Comparison of ENCODE assay signal across 20 cellular contexts in the genomic region with DNA sequence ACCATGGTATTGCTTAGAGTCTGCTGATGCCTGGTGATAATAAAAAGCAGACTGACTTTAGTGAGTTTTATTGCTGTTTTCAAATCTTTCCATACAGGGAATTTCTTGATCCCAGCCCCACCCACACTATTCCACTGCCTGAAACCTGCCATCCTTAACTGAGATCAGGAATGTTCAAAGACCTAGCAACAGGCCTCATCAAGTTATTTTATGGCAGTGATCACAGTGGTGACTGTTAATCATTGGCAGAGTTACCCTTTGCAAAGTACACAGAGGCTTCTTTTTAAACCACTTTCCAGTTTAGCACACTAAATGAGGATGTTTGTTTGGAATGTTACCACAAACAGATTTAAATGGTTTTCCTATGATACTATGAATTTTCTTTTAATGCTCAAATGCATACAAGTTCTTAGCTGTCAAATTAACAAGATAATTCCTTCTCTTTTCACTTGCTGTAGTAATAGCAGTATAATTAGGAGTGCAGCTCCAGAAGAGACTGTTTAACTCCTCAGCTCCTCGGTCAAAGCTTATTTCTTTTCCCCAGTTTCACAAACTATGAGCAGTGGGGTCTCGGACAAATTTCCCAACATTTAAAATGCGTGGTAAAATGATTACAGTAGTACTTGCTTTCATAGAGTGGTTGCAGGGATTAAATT.
DNase-seq lines count a peak whose midpoint lies in the region; ATAC-seq and TF ChIP-seq lines count a peak whose summit lies in the region.
"Had no signal": no experiment of that assay in that cellular context is flagged by ENCODE, and none has a peak within 500 bp of the region (broad histone marks: within the 10 kb centered on the region; RNA-seq: fewer than 3 reads in every experiment).

No MANE protein-coding gene starts in this region.

- TF ChIP-seq CTCF in psoas muscle (IDR thresholded peaks at IDR 0.05) = no peak
- TF ChIP-seq CTCF in WERI-Rb-1 (IDR thresholded peaks at IDR 0.05; ENCODE audit: low read depth, low read length) = no peak
- TF ChIP-seq CTCF in tibial artery (IDR thresholded peaks at IDR 0.05) = no peak

- H3K9me3 ChIP-seq in SK-N-MC (ENCODE audit: low read depth, low read length) = no peaks in the 10 kb centered on the region
- H3K9me3 ChIP-seq in psoas muscle = no peaks in the 10 kb centered on the region
- H3K9me3 ChIP-seq in WERI-Rb-1 (ENCODE audit: severe bottlenecking) = no peaks in the 10 kb centered on the region
- no peaks in the 10 kb centered on the region for H3K9me3 ChIP-seq in tibial artery
- H3K9me3 ChIP-seq: BLaER1, gastroesophageal sphincter, neutrophil, tibial nerve had no signal

- DNase-seq in DMS53 (lab: John Stamatoyannopoulos, UW) (peak; percentile 79), SK-N-MC (ENCODE audit: low read depth, low spot score) (no peak), kidney glomerular epithelial cell (lab: John Stamatoyannopoulos, UW) (peak; percentile 84), psoas muscle (no peak), T-helper 1 cell (no peak), WERI-Rb-1 (no peak), tibial artery (no peak)
- DNase-seq in activated CD4-positive, alpha-beta T cell treated with anti-CD3 and anti-CD28 coated beads, Interleukin-2, amount 50 U/mL, for 48 hours = no peak
- DNase-seq: activated CD4-positive, alpha-beta T cell treated with anti-CD3 and anti-CD28 coated beads for 36 hours; activated T-cell treated with anti-CD3 and anti-CD28 coated beads, Interleukin-2, amount 50 U/mL, for 4 hours; amniotic stem cell; GDM1; HCEC 1CT; NCI-H1048; stimulated activated CD4-positive, alpha-beta T cell treated with anti-CD3 and anti-CD28 coated beads, Interleukin-15, amount 100 ng/mL, for 24 hours; SW 1271 had no signal

- H3K36me3 ChIP-seq in SK-N-MC (ENCODE audit: insufficient read depth, low read length) (no peaks in the 10 kb centered on the region), psoas muscle (ENCODE audit: insufficient read depth in 1 of 2, low read depth in 1 of 2) (no peaks in the 10 kb centered on the region), WERI-Rb-1 (no peaks in the 10 kb centered on the region), tibial artery (no peaks in the 10 kb centered on the region)
- H3K36me3 ChIP-seq: BLaER1, gastroesophageal sphincter, neutrophil, tibial nerve had no signal

- H3K27ac ChIP-seq in SK-N-MC (0 out of 2 replicates have a peak overlapping the region, but pooled peaks have one; percentile 27), psoas muscle (peak overlapping the region; percentile 2), WERI-Rb-1 (no peak overlapping the region), tibial artery (no peak overlapping the region)
- H3K27ac ChIP-seq: BLaER1, gastroesophageal sphincter, neutrophil, tibial nerve had no signal

- peak overlapping the region; percentile 34 for H3K9ac ChIP-seq in SK-N-MC (ENCODE audit: insufficient read length)
- H3K9ac ChIP-seq: BLaER1 had no signal

- H3K4me3 ChIP-seq in SK-N-MC = no peak overlapping the region; the same call in 1 of the 2 replicates
- no peak overlapping the region for H3K4me3 ChIP-seq in psoas muscle
- no peak overlapping the region for H3K4me3 ChIP-seq in WERI-Rb-1 (ENCODE audit: low read depth, low read length)
- H3K4me3 ChIP-seq in tibial artery = no peak overlapping the region
- H3K4me3 ChIP-seq: BLaER1, gastroesophageal sphincter, tibial nerve had no signal

- whole genome bisulfite sequencing in psoas muscle, 3 donors = 39 to 60% (median 49%) methylated on average over 3 of the region's 3 CpGs

- no peaks in the 10 kb centered on the region for H3K27me3 ChIP-seq in psoas muscle (ENCODE audit: insufficient read depth in 3 of 3, low read length in 2 of 3)
- H3K27me3 ChIP-seq in WERI-Rb-1 (ENCODE audit: insufficient read depth, low read depth, severe bottlenecking) = no peaks in the 10 kb centered on the region
- H3K27me3 ChIP-seq in tibial artery = no peaks in the 10 kb centered on the region
- H3K27me3 ChIP-seq: BLaER1, gastroesophageal sphincter, neutrophil, tibial nerve had no signal

- H3K4me1 ChIP-seq in psoas muscle = peaks cover 7% of the 10 kb centered on the region
- H3K4me1 ChIP-seq in tibial artery = no peaks in the 10 kb centered on the region
- H3K4me1 ChIP-seq: BLaER1 had no signal

- intact Hi-C loops in psoas muscle (cut with DNase I) = no loop called here
- intact Hi-C loops in tibial artery (cut with DNase I; ENCODE audit: low total_unique reads) = no loop called here

- peak in 3 of 4 donors; percentile 66 to 84 (median 67) for ATAC-seq in psoas muscle
- ATAC-seq: activated CD4-positive, alpha-beta T cell treated with anti-CD3 and anti-CD28 coated beads for 36 hours; activated T-cell treated with anti-CD3 and anti-CD28 coated beads, Interleukin-2, amount 50 U/mL, for 4 hours; gastroesophageal sphincter had no signal

Comparison
In these comparisons a context has a peak if more than half of its experiments do, and no peak if none do; other contexts are left out.
1. DNase-seq: peak in DMS53 (single experiment) and kidney glomerular epithelial cell (single experiment); none in SK-N-MC (single experiment), psoas muscle (0 of 2), T-helper 1 cell (0 of 5), WERI-Rb-1 (single experiment), tibial artery (0 of 2) and activated CD4-positive, alpha-beta T cell treated with anti-CD3 and anti-CD28 coated beads, Interleukin-2, amount 50 U/mL, for 48 hours (0 of 2).
2. H3K27ac ChIP-seq: peak in SK-N-MC (single experiment) and psoas muscle (single experiment); none in WERI-Rb-1 (single experiment) and tibial artery (0 of 2).